10 cellular contexts compared by ENCODE assay signal in the genomic region with DNA sequence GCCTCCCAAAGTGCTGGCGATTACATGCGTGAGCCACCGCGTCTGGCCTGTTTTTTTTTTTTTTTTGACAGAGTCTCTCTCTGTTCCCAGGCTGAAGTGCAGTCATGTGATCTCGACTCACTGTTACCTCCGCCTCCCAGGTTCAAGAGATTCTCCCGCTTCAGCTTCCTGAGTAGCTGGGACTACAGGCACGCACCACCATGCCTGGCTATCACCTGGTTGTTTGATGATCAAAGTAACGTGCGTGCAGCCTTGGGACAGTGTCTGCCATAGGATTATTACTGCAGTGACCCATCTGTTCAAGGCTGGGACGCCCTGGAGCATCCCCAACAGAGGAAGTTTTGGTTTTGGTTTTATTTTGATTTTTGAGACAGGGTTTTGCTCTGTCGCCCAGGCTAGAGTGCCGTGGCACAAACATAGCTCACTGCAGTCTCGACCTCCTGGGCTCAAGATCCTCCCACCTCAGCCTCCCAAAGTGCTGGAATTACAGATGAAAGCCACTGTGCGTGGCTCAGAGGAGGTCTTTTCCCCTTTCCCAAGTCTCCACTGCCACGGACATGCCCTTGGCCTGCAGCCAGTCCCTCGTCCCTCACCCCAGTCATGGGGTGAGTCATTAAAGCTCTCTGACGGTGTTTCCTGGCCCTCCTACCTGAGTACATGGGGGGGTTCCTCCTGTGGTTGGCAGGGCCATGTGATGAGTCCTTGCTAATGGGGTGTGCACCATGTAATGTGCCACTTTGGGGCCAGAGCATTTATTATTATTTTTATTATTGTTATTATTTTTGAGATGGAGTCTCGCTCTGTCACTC.
A peak's percentile ranks its signal among the peaks of the same experiment; 100 is the strongest.
DNase-seq lines count a peak whose midpoint lies in the region; ATAC-seq and TF ChIP-seq lines count a peak whose summit lies in the region.
"Had no signal": no experiment of that assay in that cellular context is flagged by ENCODE, and none has a peak within 500 bp of the region (broad histone marks: within the 10 kb centered on the region; RNA-seq: fewer than 3 reads in every experiment).

No MANE protein-coding gene starts in this region.

- H3K4me3 ChIP-seq in SK-N-SH (ENCODE audit: low read depth in 2 of 2, low read length in 1 of 2), result no peak overlapping the region
- no peak overlapping the region for H3K4me3 ChIP-seq in endodermal cell (ENCODE audit: low read length)

- peaks cover 3% of the 10 kb centered on the region for H3K27me3 Mint-ChIP-seq in activated naive CD8-positive, alpha-beta T cell treated with anti-CD3 and anti-CD28 coated beads, Interleukin-2, amount 10 ng/mL, durations not matched to agents 7 days and 5 days
- H3K27me3 Mint-ChIP-seq in endodermal cell (ENCODE audit: insufficient read depth), result no peaks in the 10 kb centered on the region

- no peaks in the 10 kb centered on the region for H3K36me3 Mint-ChIP-seq in activated naive CD8-positive, alpha-beta T cell treated with anti-CD3 and anti-CD28 coated beads, Interleukin-2, amount 10 ng/mL, durations not matched to agents 7 days and 5 days
- H3K36me3 Mint-ChIP-seq in endodermal cell (ENCODE audit: low read depth), result no peaks in the 10 kb centered on the region

- H3K9me3 Mint-ChIP-seq in activated naive CD8-positive, alpha-beta T cell treated with anti-CD3 and anti-CD28 coated beads, Interleukin-2, amount 10 ng/mL, durations not matched to agents 7 days and 5 days, result no peaks in the 10 kb centered on the region
- H3K9me3 Mint-ChIP-seq in endodermal cell, result no peaks in the 10 kb centered on the region

- peak overlapping the region; percentile 63; the same call in 1 of the 2 replicates for H2AFZ ChIP-seq in SK-N-SH (ENCODE audit: low read depth)

- H3K4me1 Mint-ChIP-seq in activated naive CD8-positive, alpha-beta T cell treated with anti-CD3 and anti-CD28 coated beads, Interleukin-2, amount 10 ng/mL, durations not matched to agents 7 days and 5 days, result peaks cover 22% of the 10 kb centered on the region
- H3K4me1 Mint-ChIP-seq in endodermal cell, result peaks cover 11% of the 10 kb centered on the region

- H3K9me3 ChIP-seq in SK-N-SH, result no peaks in the 10 kb centered on the region
- no peaks in the 10 kb centered on the region for H3K9me3 ChIP-seq in endodermal cell (ENCODE audit: control insufficient read depth, low read length)

- TF ChIP-seq RAD21 in SK-N-SH (IDR thresholded peaks at IDR 0.05; ENCODE audit: low read length), result no peak

- no peak for TF ChIP-seq EP300 in SK-N-SH (IDR thresholded peaks at IDR 0.05; ENCODE audit: borderline replicate concordance in 1 of 2, low read depth in 1 of 2, low read length in 1 of 2)

- peak overlapping the region; percentile 54 for H3K4me3 Mint-ChIP-seq in activated naive CD8-positive, alpha-beta T cell treated with anti-CD3 and anti-CD28 coated beads, Interleukin-2, amount 10 ng/mL, durations not matched to agents 7 days and 5 days
- H3K4me3 Mint-ChIP-seq in endodermal cell, result no peak overlapping the region

- H3K27me3 ChIP-seq in SK-N-SH (ENCODE audit: insufficient read depth), result no peaks in the 10 kb centered on the region
- H3K27me3 ChIP-seq in endodermal cell (ENCODE audit: control insufficient read depth, insufficient read depth, low read length, poor library complexity, severe bottlenecking), result no peaks in the 10 kb centered on the region

- H3K36me3 ChIP-seq in SK-N-SH (replicated peaks in 1 of 2; ENCODE audit: control insufficient read depth in 1 of 2, insufficient read depth in 2 of 2, low read length in 1 of 2), result no peaks in the 10 kb centered on the region
- H3K36me3 ChIP-seq in endodermal cell (ENCODE audit: control insufficient read depth, insufficient read depth, low read length), result no peaks in the 10 kb centered on the region

- peak overlapping the region; percentile 83 for H3K27ac Mint-ChIP-seq in activated naive CD8-positive, alpha-beta T cell treated with anti-CD3 and anti-CD28 coated beads, Interleukin-2, amount 10 ng/mL, durations not matched to agents 7 days and 5 days
- H3K27ac Mint-ChIP-seq in endodermal cell, result no peak overlapping the region

- H3K9ac ChIP-seq in SK-N-SH, result no peak overlapping the region
- no peak overlapping the region for H3K9ac ChIP-seq in endodermal cell (ENCODE audit: extremely low read depth, low read length, poor library complexity, severe bottlenecking)

- H3K79me2 ChIP-seq in SK-N-SH (ENCODE audit: insufficient read depth), result no peaks in the 10 kb centered on the region

- no peaks in the 10 kb centered on the region for H4K20me1 ChIP-seq in SK-N-SH (ENCODE audit: insufficient read depth)

- peak overlapping the region; percentile 45; the same call in 1 of the 2 replicates for H3K4me2 ChIP-seq in SK-N-SH

- ATAC-seq in activated naive CD8-positive, alpha-beta T cell treated with anti-CD3 and anti-CD28 coated beads, Interleukin-2, amount 10 ng/mL, durations not matched to agents 7 days and 5 days (ENCODE audit: low read depth), result peak; percentile 41

- H3F3A ChIP-seq in SK-N-SH (replicated peaks; ENCODE audit: insufficient read depth), result no peaks in the 10 kb centered on the region

- DNase-seq in activated T-cell treated with anti-CD3 and anti-CD28 coated beads, Interleukin-2, amount 50 U/mL, for 1 hour, result peak; percentile 33
- DNase-seq in activated T-cell treated with anti-CD3 and anti-CD28 coated beads for 4 hours, result no peak
- DNase-seq in SK-N-SH, result no peak
- DNase-seq in activated naive CD8-positive, alpha-beta T cell treated with anti-CD3 and anti-CD28 coated beads, Interleukin-2, amount 10 ng/mL, durations not matched to agents 7 days and 5 days, result no peak
- DNase-seq in stimulated activated CD8-positive, alpha-beta memory T cell treated with anti-CD3 and anti-CD28 coated beads, Interleukin-7, amount 100 ng/mL, for 4 hours (ENCODE audit: low read depth in 2 of 2), result peak; percentile 3 to 21
- DNase-seq in NK-92 (lab: John Stamatoyannopoulos, UW; ENCODE audit: unreplicated experiment), result no peak
- no peak for DNase-seq in endodermal cell
- no peak for DNase-seq in dedifferentiated amniotic fluid mesenchymal stem cell (ENCODE audit: extremely low spot score)
- DNase-seq: hypothalamus had no signal

- no peaks in the 10 kb centered on the region for H3K4me1 ChIP-seq in SK-N-SH (ENCODE audit: control insufficient read depth in 1 of 2, insufficient read depth in 2 of 2, low read depth in 1 of 2, low read length in 1 of 2)
- H3K4me1 ChIP-seq in endodermal cell (ENCODE audit: control insufficient read depth, insufficient read depth, low read length), result peaks cover 4% of the 10 kb centered on the region

- no peaks in the 10 kb centered on the region for H3K9me2 ChIP-seq in SK-N-SH

- H3K27ac ChIP-seq in SK-N-SH (ENCODE audit: low read depth in 2 of 2, low read length in 1 of 2), result no peak overlapping the region
- H3K27ac ChIP-seq in endodermal cell (ENCODE audit: low read depth, low read length), result no peak overlapping the region
- H3K27ac ChIP-seq: HL-60 had no signal

- 35% methylated on average over 18 of the region's 19 CpGs for WGBS in SK-N-SH (ENCODE audit: low lambda C conversion rate)
- WGBS in endodermal cell (ENCODE audit: insufficient coverage in 1 of 2, insufficient read length in 1 of 2), 2 experiments, result 89 to 91% methylated on average over 14 to 19 of the region's 19 CpGs

- CTCF ChIA-PET in SK-N-SH (lab: Yijun Ruan, JAX), result interaction anchor here (1.3 kb wide), 2 partner anchors 45 to 373 kb away, joined by 3 to 4 read pairs; no protein-coding TSS in a partner anchor

- POLR2A ChIA-PET in SK-N-SH (lab: Yijun Ruan, JAX), result no interaction called here
- POLR2A ChIA-PET in activated naive CD8-positive, alpha-beta T cell treated with anti-CD3 and anti-CD28 coated beads, Interleukin-2, amount 10 ng/mL, durations not matched to agents 7 days and 5 days (lab: Charles Lee), result interaction anchor here (0.6 to 1.2 kb wide), 2 partner anchors 48 to 61 kb away, joined by 3 to 8 read pairs; no protein-coding TSS in a partner anchor

- TF ChIP-seq CTCF in SK-N-SH (IDR thresholded peaks at IDR 0.05) (no peak), endodermal cell (conservative IDR thresholded peaks at IDR 0.05) (no peak)

TF ChIP-seq in SK-N-SH, 30 proteins besides CTCF, POLR2A, EP300 and RAD21 (continues in another document):
- TF ChIP-seq GABPA (IDR thresholded peaks at IDR 0.05; ENCODE audit: low read depth), result no peak
- TF ChIP-seq FOXM1 (IDR thresholded peaks at IDR 0.05; ENCODE audit: low read depth), result no peak
- TF ChIP-seq NFIC (IDR thresholded peaks at IDR 0.05; ENCODE audit: borderline replicate concordance), result peak; percentile 71
- TF ChIP-seq GATA2 (CRISPR knock-in tag; IDR thresholded peaks at IDR 0.05), result no peak
- TF ChIP-seq, protein P1, sequence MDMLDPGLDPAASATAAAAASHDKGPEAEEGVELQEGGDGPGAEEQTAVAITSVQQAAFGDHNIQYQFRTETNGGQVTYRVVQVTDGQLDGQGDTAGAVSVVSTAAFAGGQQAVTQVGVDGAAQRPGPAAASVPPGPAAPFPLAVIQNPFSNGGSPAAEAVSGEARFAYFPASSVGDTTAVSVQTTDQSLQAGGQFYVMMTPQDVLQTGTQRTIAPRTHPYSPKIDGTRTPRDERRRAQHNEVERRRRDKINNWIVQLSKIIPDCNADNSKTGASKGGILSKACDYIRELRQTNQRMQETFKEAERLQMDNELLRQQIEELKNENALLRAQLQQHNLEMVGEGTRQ (IDR thresholded peaks at IDR 0.05; ENCODE audit: borderline replicate concordance, low read depth, low read length), result no peak
- peak; percentile 42 for TF ChIP-seq FOSL2 (IDR thresholded peaks at IDR 0.05; ENCODE audit: borderline replicate concordance, low read depth)
- no peak for TF ChIP-seq TAF1 (IDR thresholded peaks at IDR 0.05; ENCODE audit: borderline replicate concordance, low read depth, low read length)
- TF ChIP-seq, protein P2, sequence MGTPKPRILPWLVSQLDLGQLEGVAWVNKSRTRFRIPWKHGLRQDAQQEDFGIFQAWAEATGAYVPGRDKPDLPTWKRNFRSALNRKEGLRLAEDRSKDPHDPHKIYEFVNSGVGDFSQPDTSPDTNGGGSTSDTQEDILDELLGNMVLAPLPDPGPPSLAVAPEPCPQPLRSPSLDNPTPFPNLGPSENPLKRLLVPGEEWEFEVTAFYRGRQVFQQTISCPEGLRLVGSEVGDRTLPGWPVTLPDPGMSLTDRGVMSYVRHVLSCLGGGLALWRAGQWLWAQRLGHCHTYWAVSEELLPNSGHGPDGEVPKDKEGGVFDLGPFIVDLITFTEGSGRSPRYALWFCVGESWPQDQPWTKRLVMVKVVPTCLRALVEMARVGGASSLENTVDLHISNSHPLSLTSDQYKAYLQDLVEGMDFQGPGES (IDR thresholded peaks at IDR 0.05; ENCODE audit: low read depth, low read length), result no peak
- no peak for TF ChIP-seq USF1 (IDR thresholded peaks at IDR 0.05; ENCODE audit: borderline replicate concordance, low read depth)

Comparison
In these comparisons a context has a peak if more than half of its experiments do, and no peak if none do; other contexts are left out.
1. DNase-seq: peak in activated T-cell treated with anti-CD3 and anti-CD28 coated beads, Interleukin-2, amount 50 U/mL, for 1 hour (single experiment) and stimulated activated CD8-positive, alpha-beta memory T cell treated with anti-CD3 and anti-CD28 coated beads, Interleukin-7, amount 100 ng/mL, for 4 hours (2 of 2); none in activated T-cell treated with anti-CD3 and anti-CD28 coated beads for 4 hours (single experiment), SK-N-SH (single experiment), activated naive CD8-positive, alpha-beta T cell treated with anti-CD3 and anti-CD28 coated beads, Interleukin-2, amount 10 ng/mL, durations not matched to agents 7 days and 5 days (single experiment), NK-92 (single experiment), endodermal cell (single experiment) and dedifferentiated amniotic fluid mesenchymal stem cell (single experiment).